Comparison of ENCODE assay signal across 1 cellular context in the genomic region with DNA sequence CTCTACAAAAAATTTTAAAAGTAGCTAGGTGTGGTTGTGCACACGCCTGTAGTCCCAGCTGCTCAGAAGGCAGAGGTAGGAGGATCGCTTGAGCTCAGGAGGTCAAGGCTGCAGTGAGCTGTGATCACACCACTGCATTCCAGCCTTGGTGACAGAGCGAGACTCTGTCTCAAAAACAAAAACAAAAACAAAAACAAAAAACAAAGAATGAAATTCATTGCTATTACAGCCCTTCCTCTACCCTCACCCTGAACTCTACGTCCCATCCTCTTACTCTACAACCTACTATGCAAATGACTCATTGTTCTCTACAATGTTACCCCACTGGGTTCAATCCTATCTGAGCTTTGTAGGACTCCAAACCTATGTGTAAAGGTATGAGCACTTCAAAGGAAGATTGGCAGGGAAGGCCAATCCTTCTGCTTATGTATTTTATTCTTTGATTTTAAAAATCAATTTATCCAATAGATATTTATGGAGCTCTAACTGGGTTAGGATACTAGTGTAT.
TF ChIP-seq lines count a peak whose summit lies in the region.

No MANE protein-coding gene starts in this region.

TF ChIP-seq in H1, 55 proteins besides CTCF, POLR2A, EP300 and RAD21 (continued from another document):
- no peak for TF ChIP-seq SP4 (IDR thresholded peaks at IDR 0.05; ENCODE audit: low read length)
